8 cellular contexts compared by ENCODE assay signal in the genomic region with DNA sequence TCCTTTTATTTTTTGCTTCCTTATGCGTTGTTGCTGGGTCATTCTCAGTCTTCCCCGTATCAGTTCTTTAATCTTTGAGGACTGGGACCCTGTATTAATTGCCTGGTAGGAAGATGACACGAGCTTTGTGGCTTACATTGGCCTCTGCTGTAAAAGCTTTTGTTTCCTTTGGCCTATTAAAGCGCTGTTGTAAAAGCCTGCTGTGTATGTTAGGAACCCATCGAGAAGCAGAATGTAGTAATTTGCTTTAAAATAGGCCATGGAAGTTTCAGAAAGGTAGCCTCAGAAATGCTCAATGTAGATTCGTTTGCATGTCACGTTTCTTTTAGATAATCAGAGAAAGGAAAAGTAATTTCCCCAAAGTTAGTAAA.
DNase-seq lines count a peak whose midpoint lies in the region; ATAC-seq and TF ChIP-seq lines count a peak whose summit lies in the region.

No MANE protein-coding gene starts in this region.

- peak overlapping the region; percentile 100 for H3K27ac Mint-ChIP-seq in endodermal cell
- peak overlapping the region; percentile 100 for H3K27ac Mint-ChIP-seq in neural crest cell (ENCODE audit: unreplicated experiment)

- H3K4me3 ChIP-seq in AG04449 (ENCODE audit: low read depth, low read length), result peak overlapping the region; percentile 44
- peak overlapping the region; percentile 74 for H3K4me3 ChIP-seq in MM.1S (ENCODE audit: low read length)
- peak overlapping the region; percentile 95 for H3K4me3 ChIP-seq in endodermal cell (ENCODE audit: low read length)

- H3K36me3 Mint-ChIP-seq in endodermal cell (ENCODE audit: low read depth), result no peaks in the 10 kb centered on the region
- peaks cover 4% of the 10 kb centered on the region for H3K36me3 Mint-ChIP-seq in neural crest cell (ENCODE audit: low read depth)

- H3K27me3 ChIP-seq in MM.1S (replicated peaks; ENCODE audit: insufficient read depth, low read length) (no peaks in the 10 kb centered on the region), endodermal cell (ENCODE audit: control insufficient read depth, insufficient read depth, low read length, poor library complexity, severe bottlenecking) (no peaks in the 10 kb centered on the region)

- no peaks in the 10 kb centered on the region for H3K9me2 ChIP-seq in MM.1S (replicated peaks; ENCODE audit: insufficient read depth, low read length)

- H3K36me3 ChIP-seq in MM.1S (replicated peaks; ENCODE audit: insufficient read depth, low read length), result no peaks in the 10 kb centered on the region
- no peaks in the 10 kb centered on the region for H3K36me3 ChIP-seq in endodermal cell (ENCODE audit: control insufficient read depth, insufficient read depth, low read length)

- H3K4me1 ChIP-seq in MM.1S (ENCODE audit: low read length) (peaks cover 11% of the 10 kb centered on the region; the same call in 1 of the 2 replicates), endodermal cell (ENCODE audit: control insufficient read depth, insufficient read depth, low read length) (peaks cover 8% of the 10 kb centered on the region)

- peaks cover 24% of the 10 kb centered on the region for H3F3A ChIP-seq in MM.1S (ENCODE audit: insufficient read depth, low read length)

- H3K9ac ChIP-seq in MM.1S (ENCODE audit: low read length), result peak overlapping the region; percentile 95
- peak overlapping the region; percentile 96 for H3K9ac ChIP-seq in endodermal cell (ENCODE audit: extremely low read depth, low read length, poor library complexity, severe bottlenecking)

- H3K79me2 ChIP-seq in MM.1S (ENCODE audit: low read length), result no peaks in the 10 kb centered on the region

- CTCF ChIA-PET in AG04449 (lab: Yijun Ruan, JAX), result interaction anchor here (0.6 to 4.7 kb wide), 42 partner anchors 9 to 1626 kb away, joined by 3 to 71 read pairs (median 4); partner anchors contain the start of genes PDS5B and STARD13

- no peaks in the 10 kb centered on the region for H3K9me3 Mint-ChIP-seq in endodermal cell
- H3K9me3 Mint-ChIP-seq in neural crest cell, result no peaks in the 10 kb centered on the region

- H3K4me1 Mint-ChIP-seq in endodermal cell (peaks cover 23% of the 10 kb centered on the region), neural crest cell (peaks cover 53% of the 10 kb centered on the region)

- H3K27me3 Mint-ChIP-seq in endodermal cell (ENCODE audit: insufficient read depth) (no peaks in the 10 kb centered on the region), neural crest cell (ENCODE audit: low read depth) (no peaks in the 10 kb centered on the region)

- POLR2A ChIA-PET in AG04449 (lab: Yijun Ruan, JAX), result interaction anchor here (0.7 to 1.2 kb wide), 2 partner anchors 258 to 956 kb away, joined by 3 to 6 read pairs; partner anchors contain the start of gene STARD13

- H3K4me3 Mint-ChIP-seq in endodermal cell, result peak overlapping the region; percentile 83
- peak overlapping the region; percentile 96 for H3K4me3 Mint-ChIP-seq in neural crest cell

- peak; percentile 6 for ATAC-seq in GM19395 (IDR thresholded peaks at IDR 0.05; ENCODE audit: unreplicated experiment)

- no peak for TF ChIP-seq CTCF in AG04449 (IDR thresholded peaks at IDR 0.05; ENCODE audit: insufficient read depth, low read length, missing control alignments)
- no peak for TF ChIP-seq CTCF in MM.1S (IDR thresholded peaks at IDR 0.05; ENCODE audit: low read length)
- TF ChIP-seq CTCF in endodermal cell (conservative IDR thresholded peaks at IDR 0.05), result no peak
- TF ChIP-seq CTCF in neural crest cell (conservative IDR thresholded peaks at IDR 0.05), result no peak

- no peaks in the 10 kb centered on the region for H3K9me3 ChIP-seq in MM.1S (replicated peaks; ENCODE audit: insufficient read depth, low read length)
- no peaks in the 10 kb centered on the region for H3K9me3 ChIP-seq in endodermal cell (ENCODE audit: control insufficient read depth, low read length)

- WGBS in endodermal cell (ENCODE audit: insufficient coverage in 1 of 2, insufficient read length in 1 of 2), 2 experiments, result 0 to 2% methylated on average over 5 to 7 of the region's 7 CpGs

- peak overlapping the region; percentile 69 for H2AFZ ChIP-seq in MM.1S (ENCODE audit: low read length)

- peak overlapping the region; percentile 83 for H3K4me2 ChIP-seq in MM.1S (ENCODE audit: low read depth, low read length)

- no peak for DNase-seq in AG04449 (ENCODE audit: low read depth, low spot score)
- no peak for DNase-seq in MM.1S
- no peak for DNase-seq in endodermal cell
- DNase-seq in neural crest cell (ENCODE audit: low read depth, low spot score), result no peak
- DNase-seq in kidney tubule cell (ENCODE audit: low spot score), result no peak
- DNase-seq in globus pallidus (ENCODE audit: low spot score), result no peak
- no peak for DNase-seq in NCI-H2171 (lab: John Stamatoyannopoulos, UW)

- H4K20me1 ChIP-seq in MM.1S (ENCODE audit: insufficient read depth, low read length), result no peaks in the 10 kb centered on the region

- H3K27ac ChIP-seq in MM.1S (ENCODE audit: low read length), result peak overlapping the region; percentile 100
- H3K27ac ChIP-seq in endodermal cell (ENCODE audit: low read depth, low read length), result peak overlapping the region; percentile 99

Comparison
In these comparisons a context has a peak if more than half of its experiments do, and no peak if none do; other contexts are left out.
1. H3K4me3 ChIP-seq: peak in every context shown above with its lines; median percentile 95 in endodermal cell; 74 in MM.1S; 44 in AG04449.